8 cellular contexts compared by ENCODE assay signal in the genomic region with DNA sequence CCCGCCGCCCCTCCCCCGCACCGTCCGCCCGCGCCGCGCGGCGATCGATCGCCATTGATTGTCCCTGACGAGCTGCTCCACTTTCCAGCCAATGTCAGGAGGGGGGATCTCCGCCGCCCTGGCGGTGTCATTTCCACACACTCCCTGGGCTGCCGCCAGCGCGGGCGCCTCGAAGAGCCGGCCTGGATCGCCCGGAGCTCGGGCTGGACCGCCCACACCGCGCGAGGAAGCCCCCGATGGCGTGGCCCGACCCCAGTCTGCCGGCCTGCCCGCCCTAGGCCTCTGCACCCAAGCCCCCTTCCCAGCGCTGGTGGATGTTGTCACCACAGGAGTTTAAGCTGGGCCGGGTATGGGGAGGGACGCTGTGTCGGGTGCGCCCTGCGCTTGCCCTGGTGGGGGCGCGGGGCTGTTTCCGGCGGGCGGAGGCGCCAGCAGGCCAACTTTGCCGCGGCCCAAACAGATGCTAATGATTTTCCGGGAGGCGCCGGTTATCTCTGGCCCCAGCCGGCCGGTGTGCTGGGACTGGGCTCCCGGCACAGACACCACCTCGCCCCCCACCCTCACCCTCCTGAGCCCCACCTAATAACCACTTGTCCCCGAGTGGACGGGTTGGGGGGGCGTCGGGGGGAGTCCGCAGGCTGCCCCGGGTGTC. TPM values are rescaled to one million over a fixed set of nuclear protein-coding genes. Genes with fewer than 3 reads are reported as not detected.
DNase-seq lines count a peak whose midpoint lies in the region; ATAC-seq, FAIRE-seq and TF ChIP-seq lines count a peak whose summit lies in the region.

No MANE protein-coding gene starts in this region.

- H3K23ac ChIP-seq in trophoblast cell (ENCODE audit: low read length): no peak overlapping the region

- peak overlapping the region; percentile 94 for H3K14ac ChIP-seq in trophoblast cell (ENCODE audit: low read length)

- H4K12ac ChIP-seq in trophoblast cell (ENCODE audit: low read depth, low read length): peak overlapping the region; percentile 45

- H3K4me3 ChIP-seq in BJ (ENCODE audit: low read depth, low read length): peak overlapping the region; percentile 40
- H3K4me3 ChIP-seq in astrocyte of the cerebellum (ENCODE audit: low read depth, low read length): peak overlapping the region; percentile 34
- H3K4me3 ChIP-seq in trophoblast cell (ENCODE audit: low read depth, low read length): peak overlapping the region; percentile 46

- TF ChIP-seq EP300 in Ishikawa (IDR thresholded peaks at IDR 0.05; ENCODE audit: borderline replicate concordance): peak; percentile 65; the same call in 1 of the 2 replicates

- no peak for FAIRE-seq in RCC 7860 (lab: Jason Lieb, UNC)

- H3K36me3 ChIP-seq in BJ (ENCODE audit: control insufficient read depth, insufficient read depth, low read length) (no peaks in the 10 kb centered on the region), trophoblast cell (ENCODE audit: control insufficient read depth in 1 of 2, insufficient read depth in 2 of 2, low read length in 2 of 2) (peaks cover 0 to 6% of the 10 kb centered on the region in 2 experiments)

- peak overlapping the region; percentile 96 for H4K91ac ChIP-seq in trophoblast cell (ENCODE audit: low read depth, low read length)

- intact Hi-C loops in left ventricle myocardium superior (cut with micrococcal nuclease): loop anchor here (5.0 kb wide), 1 partner anchor 50 kb away; no protein-coding TSS in a partner anchor

- H3K4me1 ChIP-seq in trophoblast cell (ENCODE audit: control insufficient read depth in 1 of 2, insufficient read depth in 2 of 2, low read length in 2 of 2): peaks cover 45 to 65% of the 10 kb centered on the region in 2 experiments

- peak overlapping the region; percentile 93 for H2AK5ac ChIP-seq in trophoblast cell (ENCODE audit: low read length)

- CTCF ChIA-PET in BJ (lab: Yijun Ruan, JAX): interaction anchor here (0.6 to 17.0 kb wide), 9 partner anchors 14 to 138 kb away, joined by 3 to 498 read pairs (median 5); a partner anchor contains a TSS

- peak overlapping the region; percentile 64 for H3K9ac ChIP-seq in trophoblast cell (ENCODE audit: low read length)

- H2BK12ac ChIP-seq in trophoblast cell (ENCODE audit: low read length): peak overlapping the region; percentile 87

- no peaks in the 10 kb centered on the region for H3K27me3 ChIP-seq in BJ (ENCODE audit: control insufficient read depth, insufficient read depth, low read length)
- H3K27me3 ChIP-seq in trophoblast cell (ENCODE audit: insufficient read depth, low read length): no peaks in the 10 kb centered on the region

- peaks cover 5% of the 10 kb centered on the region for H3K79me2 ChIP-seq in trophoblast cell (ENCODE audit: control insufficient read depth, insufficient read depth, low read length, poor library complexity)

- POLR2A ChIA-PET in BJ (lab: Charles Lee): interaction anchor here (0.6 to 1.8 kb wide), 5 partner anchors 10 to 138 kb away, joined by 3 to 14 read pairs (median 6); a partner anchor contains a TSS

- H2AFZ ChIP-seq in trophoblast cell (ENCODE audit: insufficient read depth, low read length, poor library complexity): peak overlapping the region; percentile 70

- TF ChIP-seq CTCF in BJ (IDR thresholded peaks at IDR 0.05; ENCODE audit: insufficient read depth, low read depth, low read length) (peak; percentile 48), astrocyte of the cerebellum (IDR thresholded peaks at IDR 0.05; ENCODE audit: low read depth, low read length, missing control alignments) (no peak)

- DNase-seq in BJ (ENCODE audit: low read depth) (no peak), RCC 7860 (ENCODE audit: low spot score) (peak; percentile 61), astrocyte of the cerebellum (ENCODE audit: low read depth) (no peak), left ventricle myocardium superior (peak; percentile 94), trophoblast cell (peak in 1 of 2 donors; percentile 71)

- H3K27ac ChIP-seq in trophoblast cell (ENCODE audit: low read depth, low read length): peak overlapping the region; percentile 96

- H3K4ac ChIP-seq in trophoblast cell (ENCODE audit: low read depth, low read length): peak overlapping the region; percentile 70

- ATAC-seq in GM19035 (IDR thresholded peaks at IDR 0.05; ENCODE audit: unreplicated experiment) (peak; percentile 35), left ventricle myocardium superior (peak; percentile 81), GM18867 (IDR thresholded peaks at IDR 0.05; ENCODE audit: unreplicated experiment) (no peak)

- H2BK5ac ChIP-seq in trophoblast cell (ENCODE audit: low read depth, low read length, poor library complexity): peak overlapping the region; percentile 87

- H4K8ac ChIP-seq in trophoblast cell (ENCODE audit: low read depth, low read length): peak overlapping the region; percentile 84

- no CpG with 5 or more reads among the region's 62 CpGs for WGBS in trophoblast cell (ENCODE audit: extremely low coverage, insufficient coverage, insufficient read length)

- H3K18ac ChIP-seq in trophoblast cell (ENCODE audit: low read length): peak overlapping the region; percentile 96

- peak overlapping the region; percentile 94 for H2BK120ac ChIP-seq in trophoblast cell (ENCODE audit: insufficient read depth, low read length, poor library complexity)

- peaks cover 29% of the 10 kb centered on the region for H3K79me1 ChIP-seq in trophoblast cell (ENCODE audit: low read length)

- TF ChIP-seq RAD21 in Ishikawa (IDR thresholded peaks at IDR 0.05; ENCODE audit: low read depth): no peak

- peak overlapping the region; percentile 78 for H3K4me2 ChIP-seq in trophoblast cell (ENCODE audit: low read length)

- no peaks in the 10 kb centered on the region for H3K9me3 ChIP-seq in trophoblast cell (ENCODE audit: insufficient read depth, low read depth, low read length)

- in situ Hi-C loops in astrocyte of the cerebellum (cut with HindIII; ENCODE audit: low sequenced_read_pairs): no loop called here

TF ChIP-seq in Ishikawa, 13 proteins besides CTCF, POLR2A, EP300 and RAD21:
- TF ChIP-seq, protein P1, sequence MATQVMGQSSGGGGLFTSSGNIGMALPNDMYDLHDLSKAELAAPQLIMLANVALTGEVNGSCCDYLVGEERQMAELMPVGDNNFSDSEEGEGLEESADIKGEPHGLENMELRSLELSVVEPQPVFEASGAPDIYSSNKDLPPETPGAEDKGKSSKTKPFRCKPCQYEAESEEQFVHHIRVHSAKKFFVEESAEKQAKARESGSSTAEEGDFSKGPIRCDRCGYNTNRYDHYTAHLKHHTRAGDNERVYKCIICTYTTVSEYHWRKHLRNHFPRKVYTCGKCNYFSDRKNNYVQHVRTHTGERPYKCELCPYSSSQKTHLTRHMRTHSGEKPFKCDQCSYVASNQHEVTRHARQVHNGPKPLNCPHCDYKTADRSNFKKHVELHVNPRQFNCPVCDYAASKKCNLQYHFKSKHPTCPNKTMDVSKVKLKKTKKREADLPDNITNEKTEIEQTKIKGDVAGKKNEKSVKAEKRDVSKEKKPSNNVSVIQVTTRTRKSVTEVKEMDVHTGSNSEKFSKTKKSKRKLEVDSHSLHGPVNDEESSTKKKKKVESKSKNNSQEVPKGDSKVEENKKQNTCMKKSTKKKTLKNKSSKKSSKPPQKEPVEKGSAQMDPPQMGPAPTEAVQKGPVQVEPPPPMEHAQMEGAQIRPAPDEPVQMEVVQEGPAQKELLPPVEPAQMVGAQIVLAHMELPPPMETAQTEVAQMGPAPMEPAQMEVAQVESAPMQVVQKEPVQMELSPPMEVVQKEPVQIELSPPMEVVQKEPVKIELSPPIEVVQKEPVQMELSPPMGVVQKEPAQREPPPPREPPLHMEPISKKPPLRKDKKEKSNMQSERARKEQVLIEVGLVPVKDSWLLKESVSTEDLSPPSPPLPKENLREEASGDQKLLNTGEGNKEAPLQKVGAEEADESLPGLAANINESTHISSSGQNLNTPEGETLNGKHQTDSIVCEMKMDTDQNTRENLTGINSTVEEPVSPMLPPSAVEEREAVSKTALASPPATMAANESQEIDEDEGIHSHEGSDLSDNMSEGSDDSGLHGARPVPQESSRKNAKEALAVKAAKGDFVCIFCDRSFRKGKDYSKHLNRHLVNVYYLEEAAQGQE (IDR thresholded peaks at IDR 0.05; ENCODE audit: low read depth): no peak
- TF ChIP-seq FOXM1 (IDR thresholded peaks at IDR 0.05; ENCODE audit: borderline replicate concordance, low read depth) (no peak), CEBPB (IDR thresholded peaks at IDR 0.05) (peak; percentile 45), TEAD4 (IDR thresholded peaks at IDR 0.05) (peak; percentile 27), TCF12 (IDR thresholded peaks at IDR 0.05; ENCODE audit: low read depth) (peak; percentile 73), ZBTB7A (IDR thresholded peaks at IDR 0.05; ENCODE audit: low read depth) (peak; percentile 99), EGR1 (IDR thresholded peaks at IDR 0.05) (0 out of 2 replicates have a peak, but pooled peaks have one; percentile 23), NFIC (IDR thresholded peaks at IDR 0.05) (peak; percentile 87), CREB1 (IDR thresholded peaks at IDR 0.05; ENCODE audit: low read depth) (no peak), TAF1 (IDR thresholded peaks at IDR 0.05; ENCODE audit: low read depth) (0 out of 2 replicates have a peak, but pooled peaks have one; percentile 43), YY1 (IDR thresholded peaks at IDR 0.05; ENCODE audit: low read depth) (no peak)
- TF ChIP-seq, protein P2, sequence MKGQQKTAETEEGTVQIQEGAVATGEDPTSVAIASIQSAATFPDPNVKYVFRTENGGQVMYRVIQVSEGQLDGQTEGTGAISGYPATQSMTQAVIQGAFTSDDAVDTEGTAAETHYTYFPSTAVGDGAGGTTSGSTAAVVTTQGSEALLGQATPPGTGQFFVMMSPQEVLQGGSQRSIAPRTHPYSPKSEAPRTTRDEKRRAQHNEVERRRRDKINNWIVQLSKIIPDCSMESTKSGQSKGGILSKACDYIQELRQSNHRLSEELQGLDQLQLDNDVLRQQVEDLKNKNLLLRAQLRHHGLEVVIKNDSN (IDR thresholded peaks at IDR 0.05): no peak
- TF ChIP-seq, protein P3, sequence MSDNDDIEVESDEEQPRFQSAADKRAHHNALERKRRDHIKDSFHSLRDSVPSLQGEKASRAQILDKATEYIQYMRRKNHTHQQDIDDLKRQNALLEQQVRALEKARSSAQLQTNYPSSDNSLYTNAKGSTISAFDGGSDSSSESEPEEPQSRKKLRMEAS (IDR thresholded peaks at IDR 0.05): peak; percentile 43; the same call in 1 of the 2 replicates

RNA-seq across cellular contexts. Expression of a gene that starts 10.6 kb away (rescaled TPM):
- 36.5 and 50.4 TPM in 2 replicates for polyA plus RNA-seq in BJ (2011; rRNA removed)
- 20.3 and 23.6 TPM in 2 replicates for polyA minus RNA-seq in BJ (2011; rRNA and poly(A)+ RNA removed)
- total RNA-seq in left ventricle myocardium superior: 75.7 TPM
- polyA plus RNA-seq in trophoblast cell (2013): 101 and 105 TPM in 2 replicates

Comparison
In these comparisons a context has a peak if more than half of its experiments do, and no peak if none do; other contexts are left out.
1. DNase-seq: peak in RCC 7860 (single experiment) and left ventricle myocardium superior (single experiment); none in BJ (single experiment) and astrocyte of the cerebellum (single experiment).
2. Peak in every context shown above with its lines, with median percentiles within 50 percentile points of each other: H3K4me3 ChIP-seq.